Comparison of ENCODE assay signal across 7 cellular contexts in genomic region chr5:171941275-171941674, GRCh38.
DNase-seq lines count a peak whose midpoint lies in the region; ATAC-seq and TF ChIP-seq lines count a peak whose summit lies in the region.
"Not testable (repeated sequence)": the region's sequence is repeated elsewhere in the genome, so short reads cannot be mapped to it uniquely, and the experiment has no call there.

No MANE protein-coding gene starts in this region.

- not testable (repeated sequence) for TF ChIP-seq POLR2A in body of pancreas (IDR thresholded peaks at IDR 0.05)

- H3K4me1 ChIP-seq in body of pancreas, result peaks cover 77% of the 10 kb centered on the region
- H3K4me1 ChIP-seq in left lung, result peaks cover 14 to 37% of the 10 kb centered on the region in 2 donors

- H3K27me3 ChIP-seq in body of pancreas, left lung: not testable (repeated sequence)

- H3K27ac ChIP-seq in body of pancreas (peak overlapping the region; percentile 41 to 93 (median 85)), left lung (peak overlapping the region in 1 of 2 donors; percentile 61)

- H3K36me3 ChIP-seq in body of pancreas (replicated peaks in 1 of 2; ENCODE audit: insufficient read depth in 1 of 2, low read depth in 2 of 2); left lung: not testable (repeated sequence)

- not testable (repeated sequence) for DNase-seq in body of pancreas, left lung

- H3K4me3 ChIP-seq in body of pancreas, left lung: not testable (repeated sequence)

- intact Hi-C loops in body of pancreas (cut with DNase I); left lung (cut with DNase I): not testable (repeated sequence)

- WGBS in body of pancreas, 2 donors, result 12 to 25% methylated on average over 3 of the region's 5 CpGs

- H3K9me3 ChIP-seq in body of pancreas, left lung: not testable (repeated sequence)

- ATAC-seq in GM18520 (IDR thresholded peaks at IDR 0.05; ENCODE audit: unreplicated experiment) (peak; percentile 32), GM21381 (IDR thresholded peaks at IDR 0.05; ENCODE audit: unreplicated experiment) (peak; percentile 48), HG02852 (IDR thresholded peaks at IDR 0.05; ENCODE audit: unreplicated experiment) (peak; percentile 57), HG03432 (IDR thresholded peaks at IDR 0.05; ENCODE audit: unreplicated experiment) (peak; percentile 52), body of pancreas (peak; percentile 2), left lung (peak; percentile 4)
- ATAC-seq in activated CD4-positive, CD25-positive, alpha-beta regulatory T cell treated with anti-CD3 and anti-CD28 coated beads, Interleukin-2, amount 50 U/mL, for 24 hours, result peak; percentile 78 to 80

- TF ChIP-seq CTCF in body of pancreas (IDR thresholded peaks at IDR 0.05); left lung (IDR thresholded peaks at IDR 0.05): not testable (repeated sequence)

Comparison
In these comparisons a context has a peak if more than half of its experiments do, and no peak if none do; other contexts are left out.
1. ATAC-seq: peak in every context shown above with its lines; median percentile 79 in activated CD4-positive, CD25-positive, alpha-beta regulatory T cell treated with anti-CD3 and anti-CD28 coated beads, Interleukin-2, amount 50 U/mL, for 24 hours; 57 in HG02852; 52 in HG03432; 48 in GM21381; 32 in GM18520; 4 in left lung; 2 in body of pancreas.